1 cellular context compared by ENCODE assay signal in the genomic region with DNA sequence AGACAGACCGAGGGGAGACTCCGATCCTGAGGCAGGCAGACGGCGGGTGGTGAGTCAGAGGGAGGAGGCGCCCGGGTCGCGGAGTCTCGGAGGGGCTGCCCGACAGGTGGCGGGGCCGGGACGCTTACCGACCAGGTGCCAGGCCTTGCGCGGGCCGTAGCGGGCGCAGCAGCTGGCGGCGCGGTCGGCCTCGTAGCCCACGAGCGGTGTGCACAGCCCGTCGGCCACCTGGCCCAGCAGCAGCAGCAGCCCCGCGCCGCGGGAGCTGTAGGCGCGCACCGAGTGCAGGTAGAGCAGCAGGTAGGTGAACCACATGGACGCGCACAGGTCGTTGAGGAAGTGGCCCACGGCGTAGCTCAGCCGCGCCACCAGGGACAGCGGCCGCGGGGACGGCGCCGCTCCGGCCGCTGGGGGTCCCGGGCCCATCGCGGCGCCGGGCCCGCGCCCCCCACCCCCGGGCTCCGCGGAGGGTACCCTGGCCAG.
TF ChIP-seq lines count a peak whose summit lies in the region.

No MANE protein-coding gene starts in this region.

TF ChIP-seq in GM12878, 131 proteins besides CTCF, POLR2A, EP300 and RAD21 (continued from another document):
- TF ChIP-seq TARDBP (IDR thresholded peaks at IDR 0.05; ENCODE audit: borderline replicate concordance) (no peak), BRCA1 (IDR thresholded peaks at IDR 0.05; ENCODE audit: low read depth, low read length) (no peak), ZNF207 (IDR thresholded peaks at IDR 0.05; ENCODE audit: borderline replicate concordance) (no peak), JUNB (IDR thresholded peaks at IDR 0.05) (no peak), E2F4 (IDR thresholded peaks at IDR 0.05; ENCODE audit: low read depth, low read length) (no peak), NRF1 (conservative IDR thresholded peaks at IDR 0.05; ENCODE audit: low read depth, low read length) (no peak), CREB1 (IDR thresholded peaks at IDR 0.05; ENCODE audit: low read depth) (no peak), DPF2 (IDR thresholded peaks at IDR 0.05) (0 out of 2 replicates have a peak, but pooled peaks have one; percentile 12), RELA (IDR thresholded peaks at IDR 0.05; ENCODE audit: borderline replicate concordance, partially characterized antibody) (no peak), SRF (IDR thresholded peaks at IDR 0.05; ENCODE audit: low read depth in 2 of 2, low read length in 2 of 2) (no peak), SMAD5 (IDR thresholded peaks at IDR 0.05; ENCODE audit: low read depth) (no peak), CHD2 (IDR thresholded peaks at IDR 0.05; ENCODE audit: borderline replicate concordance, low read depth, low read length) (no peak), SIX5 (IDR thresholded peaks at IDR 0.05; ENCODE audit: low read depth, low read length, severe bottlenecking) (no peak), FOXK2 (IDR thresholded peaks at IDR 0.05) (no peak), IKZF1 (conservative IDR thresholded peaks at IDR 0.05) (0 out of 2 replicates have a peak, but pooled peaks have one; percentile 54), ZNF217 (IDR thresholded peaks at IDR 0.05) (peak; percentile 60; the same call in 1 of the 2 replicates), WRNIP1 (IDR thresholded peaks at IDR 0.05; ENCODE audit: borderline replicate concordance, low read depth, low read length) (no peak), SP1 (IDR thresholded peaks at IDR 0.05; ENCODE audit: low read depth, low read length) (no peak), MTA3 (IDR thresholded peaks at IDR 0.05; ENCODE audit: borderline replicate concordance, low read length) (no peak), MXI1 (IDR thresholded peaks at IDR 0.05; ENCODE audit: low read depth, low read length) (no peak), IRF4 (IDR thresholded peaks at IDR 0.05; ENCODE audit: low read depth, low read length) (no peak), CHD1 (IDR thresholded peaks at IDR 0.05; ENCODE audit: low read depth, low read length) (no peak), MTA2 (IDR thresholded peaks at IDR 0.05; ENCODE audit: low read depth) (no peak), RFX5 (IDR thresholded peaks at IDR 0.05; ENCODE audit: low read depth, low read length) (no peak), BACH1 (IDR thresholded peaks at IDR 0.05; ENCODE audit: borderline replicate concordance) (peak; percentile 89; the same call in 1 of the 2 replicates), ZNF274 (IDR thresholded peaks at IDR 0.05; ENCODE audit: insufficient read depth, insufficient read length) (no peak), IRF5 (IDR thresholded peaks at IDR 0.05; ENCODE audit: borderline replicate concordance) (no peak), GATAD2B (conservative IDR thresholded peaks at IDR 0.05; ENCODE audit: low read depth) (peak; percentile 78), SUPT20H (IDR thresholded peaks at IDR 0.05; ENCODE audit: borderline replicate concordance, control insufficient read depth, low read depth, low read length) (no peak), ZBTB40 (IDR thresholded peaks at IDR 0.05; ENCODE audit: borderline replicate concordance) (no peak), PKNOX1 (IDR thresholded peaks at IDR 0.05) (no peak), LARP7 (IDR thresholded peaks at IDR 0.05) (peak; percentile 50; the same call in 1 of the 2 replicates)
